In genomic region chr3:125374996-125375941, GRCh38 we compare ENCODE assay signal across 1 cellular context.
TF ChIP-seq lines count a peak whose summit lies in the region.

A gene with protein sequence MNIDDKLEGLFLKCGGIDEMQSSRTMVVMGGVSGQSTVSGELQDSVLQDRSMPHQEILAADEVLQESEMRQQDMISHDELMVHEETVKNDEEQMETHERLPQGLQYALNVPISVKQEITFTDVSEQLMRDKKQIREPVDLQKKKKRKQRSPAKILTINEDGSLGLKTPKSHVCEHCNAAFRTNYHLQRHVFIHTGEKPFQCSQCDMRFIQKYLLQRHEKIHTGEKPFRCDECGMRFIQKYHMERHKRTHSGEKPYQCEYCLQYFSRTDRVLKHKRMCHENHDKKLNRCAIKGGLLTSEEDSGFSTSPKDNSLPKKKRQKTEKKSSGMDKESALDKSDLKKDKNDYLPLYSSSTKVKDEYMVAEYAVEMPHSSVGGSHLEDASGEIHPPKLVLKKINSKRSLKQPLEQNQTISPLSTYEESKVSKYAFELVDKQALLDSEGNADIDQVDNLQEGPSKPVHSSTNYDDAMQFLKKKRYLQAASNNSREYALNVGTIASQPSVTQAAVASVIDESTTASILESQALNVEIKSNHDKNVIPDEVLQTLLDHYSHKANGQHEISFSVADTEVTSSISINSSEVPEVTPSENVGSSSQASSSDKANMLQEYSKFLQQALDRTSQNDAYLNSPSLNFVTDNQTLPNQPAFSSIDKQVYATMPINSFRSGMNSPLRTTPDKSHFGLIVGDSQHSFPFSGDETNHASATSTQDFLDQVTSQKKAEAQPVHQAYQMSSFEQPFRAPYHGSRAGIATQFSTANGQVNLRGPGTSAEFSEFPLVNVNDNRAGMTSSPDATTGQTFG (minus strand): TSS chr3:125375325. CDS start chr3:125313640, 61,685 bp downstream.

TF ChIP-seq in WTC11, 78 proteins besides CTCF, POLR2A, EP300 and RAD21 (continued from another document):
- TF ChIP-seq, protein P1, sequence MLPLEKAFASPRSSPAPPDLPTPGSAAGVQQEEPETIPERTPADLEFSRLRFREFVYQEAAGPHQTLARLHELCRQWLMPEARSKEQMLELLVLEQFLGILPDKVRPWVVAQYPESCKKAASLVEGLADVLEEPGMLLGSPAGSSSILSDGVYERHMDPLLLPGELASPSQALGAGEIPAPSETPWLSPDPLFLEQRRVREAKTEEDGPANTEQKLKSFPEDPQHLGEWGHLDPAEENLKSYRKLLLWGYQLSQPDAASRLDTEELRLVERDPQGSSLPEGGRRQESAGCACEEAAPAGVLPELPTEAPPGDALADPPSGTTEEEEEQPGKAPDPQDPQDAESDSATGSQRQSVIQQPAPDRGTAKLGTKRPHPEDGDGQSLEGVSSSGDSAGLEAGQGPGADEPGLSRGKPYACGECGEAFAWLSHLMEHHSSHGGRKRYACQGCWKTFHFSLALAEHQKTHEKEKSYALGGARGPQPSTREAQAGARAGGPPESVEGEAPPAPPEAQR (CRISPR knock-in tag; IDR thresholded peaks at IDR 0.05), result no peak
- TF ChIP-seq CBFB (CRISPR knock-in tag; IDR thresholded peaks at IDR 0.05; ENCODE audit: low read depth), result no peak
- peak; percentile 88 for TF ChIP-seq FOXP4 (CRISPR knock-in tag; IDR thresholded peaks at IDR 0.05)
- TF ChIP-seq ZNF425 (CRISPR knock-in tag; conservative IDR thresholded peaks at IDR 0.05), result no peak
- peak; percentile 46; the same call in 1 of the 2 replicates for TF ChIP-seq SMAD3 (CRISPR knock-in tag; IDR thresholded peaks at IDR 0.05; ENCODE audit: borderline replicate concordance)
- TF ChIP-seq RELA (CRISPR knock-in tag; IDR thresholded peaks at IDR 0.05; ENCODE audit: borderline replicate concordance), result no peak
- TF ChIP-seq MXD4 (CRISPR knock-in tag; IDR thresholded peaks at IDR 0.05; ENCODE audit: borderline replicate concordance), result no peak
- peak; percentile 90 for TF ChIP-seq E2F5 (CRISPR knock-in tag; IDR thresholded peaks at IDR 0.05)
- TF ChIP-seq ELF4 (CRISPR knock-in tag; IDR thresholded peaks at IDR 0.05; ENCODE audit: low read depth), result peak; percentile 80; the same call in 1 of the 2 replicates
- TF ChIP-seq ZNF317 (CRISPR knock-in tag; IDR thresholded peaks at IDR 0.05; ENCODE audit: borderline replicate concordance, low read depth), result 0 out of 2 replicates have a peak, but pooled peaks have one; percentile 39
- TF ChIP-seq, protein P2, sequence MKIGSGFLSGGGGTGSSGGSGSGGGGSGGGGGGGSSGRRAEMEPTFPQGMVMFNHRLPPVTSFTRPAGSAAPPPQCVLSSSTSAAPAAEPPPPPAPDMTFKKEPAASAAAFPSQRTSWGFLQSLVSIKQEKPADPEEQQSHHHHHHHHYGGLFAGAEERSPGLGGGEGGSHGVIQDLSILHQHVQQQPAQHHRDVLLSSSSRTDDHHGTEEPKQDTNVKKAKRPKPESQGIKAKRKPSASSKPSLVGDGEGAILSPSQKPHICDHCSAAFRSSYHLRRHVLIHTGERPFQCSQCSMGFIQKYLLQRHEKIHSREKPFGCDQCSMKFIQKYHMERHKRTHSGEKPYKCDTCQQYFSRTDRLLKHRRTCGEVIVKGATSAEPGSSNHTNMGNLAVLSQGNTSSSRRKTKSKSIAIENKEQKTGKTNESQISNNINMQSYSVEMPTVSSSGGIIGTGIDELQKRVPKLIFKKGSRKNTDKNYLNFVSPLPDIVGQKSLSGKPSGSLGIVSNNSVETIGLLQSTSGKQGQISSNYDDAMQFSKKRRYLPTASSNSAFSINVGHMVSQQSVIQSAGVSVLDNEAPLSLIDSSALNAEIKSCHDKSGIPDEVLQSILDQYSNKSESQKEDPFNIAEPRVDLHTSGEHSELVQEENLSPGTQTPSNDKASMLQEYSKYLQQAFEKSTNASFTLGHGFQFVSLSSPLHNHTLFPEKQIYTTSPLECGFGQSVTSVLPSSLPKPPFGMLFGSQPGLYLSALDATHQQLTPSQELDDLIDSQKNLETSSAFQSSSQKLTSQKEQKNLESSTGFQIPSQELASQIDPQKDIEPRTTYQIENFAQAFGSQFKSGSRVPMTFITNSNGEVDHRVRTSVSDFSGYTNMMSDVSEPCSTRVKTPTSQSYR (CRISPR knock-in tag; IDR thresholded peaks at IDR 0.05), result peak; percentile 56; the same call in 1 of the 2 replicates
- TF ChIP-seq SMAD4 (CRISPR knock-in tag; IDR thresholded peaks at IDR 0.05), result peak; percentile 58; the same call in 1 of the 2 replicates
- peak; percentile 89; the same call in 1 of the 2 replicates for TF ChIP-seq HMGXB4 (CRISPR knock-in tag; IDR thresholded peaks at IDR 0.05)
- TF ChIP-seq NR3C1 (CRISPR knock-in tag; conservative IDR thresholded peaks at IDR 0.05; ENCODE audit: low read depth), result 0 out of 2 replicates have a peak, but pooled peaks have one; percentile 44
- TF ChIP-seq, protein P3, sequence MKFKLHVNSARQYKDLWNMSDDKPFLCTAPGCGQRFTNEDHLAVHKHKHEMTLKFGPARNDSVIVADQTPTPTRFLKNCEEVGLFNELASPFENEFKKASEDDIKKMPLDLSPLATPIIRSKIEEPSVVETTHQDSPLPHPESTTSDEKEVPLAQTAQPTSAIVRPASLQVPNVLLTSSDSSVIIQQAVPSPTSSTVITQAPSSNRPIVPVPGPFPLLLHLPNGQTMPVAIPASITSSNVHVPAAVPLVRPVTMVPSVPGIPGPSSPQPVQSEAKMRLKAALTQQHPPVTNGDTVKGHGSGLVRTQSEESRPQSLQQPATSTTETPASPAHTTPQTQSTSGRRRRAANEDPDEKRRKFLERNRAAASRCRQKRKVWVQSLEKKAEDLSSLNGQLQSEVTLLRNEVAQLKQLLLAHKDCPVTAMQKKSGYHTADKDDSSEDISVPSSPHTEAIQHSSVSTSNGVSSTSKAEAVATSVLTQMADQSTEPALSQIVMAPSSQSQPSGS (CRISPR knock-in tag; IDR thresholded peaks at IDR 0.05; ENCODE audit: borderline replicate concordance, low read depth), result no peak
- TF ChIP-seq FOXK1 (CRISPR knock-in tag; IDR thresholded peaks at IDR 0.05), result peak; percentile 91
- TF ChIP-seq, protein P4, sequence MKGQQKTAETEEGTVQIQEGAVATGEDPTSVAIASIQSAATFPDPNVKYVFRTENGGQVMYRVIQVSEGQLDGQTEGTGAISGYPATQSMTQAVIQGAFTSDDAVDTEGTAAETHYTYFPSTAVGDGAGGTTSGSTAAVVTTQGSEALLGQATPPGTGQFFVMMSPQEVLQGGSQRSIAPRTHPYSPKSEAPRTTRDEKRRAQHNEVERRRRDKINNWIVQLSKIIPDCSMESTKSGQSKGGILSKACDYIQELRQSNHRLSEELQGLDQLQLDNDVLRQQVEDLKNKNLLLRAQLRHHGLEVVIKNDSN (CRISPR knock-in tag; IDR thresholded peaks at IDR 0.05), result peak; percentile 34; the same call in 1 of the 2 replicates
- TF ChIP-seq CREM (CRISPR knock-in tag; IDR thresholded peaks at IDR 0.05), result peak; percentile 82
- TF ChIP-seq MYBL2 (CRISPR knock-in tag; IDR thresholded peaks at IDR 0.05), result peak; percentile 41; the same call in 1 of the 2 replicates
- no peak for TF ChIP-seq ZNF671 (CRISPR knock-in tag; IDR thresholded peaks at IDR 0.05)
- TF ChIP-seq, protein P5, sequence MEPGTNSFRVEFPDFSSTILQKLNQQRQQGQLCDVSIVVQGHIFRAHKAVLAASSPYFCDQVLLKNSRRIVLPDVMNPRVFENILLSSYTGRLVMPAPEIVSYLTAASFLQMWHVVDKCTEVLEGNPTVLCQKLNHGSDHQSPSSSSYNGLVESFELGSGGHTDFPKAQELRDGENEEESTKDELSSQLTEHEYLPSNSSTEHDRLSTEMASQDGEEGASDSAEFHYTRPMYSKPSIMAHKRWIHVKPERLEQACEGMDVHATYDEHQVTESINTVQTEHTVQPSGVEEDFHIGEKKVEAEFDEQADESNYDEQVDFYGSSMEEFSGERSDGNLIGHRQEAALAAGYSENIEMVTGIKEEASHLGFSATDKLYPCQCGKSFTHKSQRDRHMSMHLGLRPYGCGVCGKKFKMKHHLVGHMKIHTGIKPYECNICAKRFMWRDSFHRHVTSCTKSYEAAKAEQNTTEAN (CRISPR knock-in tag; IDR thresholded peaks at IDR 0.05), result peak; percentile 60; the same call in 1 of the 2 replicates
- 0 out of 2 replicates have a peak, but pooled peaks have one; percentile 23 for TF ChIP-seq USF2 (CRISPR knock-in tag; IDR thresholded peaks at IDR 0.05)
- TF ChIP-seq FOXP1 (CRISPR knock-in tag; IDR thresholded peaks at IDR 0.05; ENCODE audit: borderline replicate concordance), result peak; percentile 90; the same call in 1 of the 2 replicates
- peak; percentile 84 for TF ChIP-seq TEAD1 (CRISPR knock-in tag; IDR thresholded peaks at IDR 0.05)
- 0 out of 2 replicates have a peak, but pooled peaks have one; percentile 64 for TF ChIP-seq ESRRA (CRISPR knock-in tag; IDR thresholded peaks at IDR 0.05; ENCODE audit: borderline replicate concordance)
- no peak for TF ChIP-seq OVOL2 (CRISPR knock-in tag; IDR thresholded peaks at IDR 0.05; ENCODE audit: borderline replicate concordance)
- peak; percentile 79; the same call in 1 of the 2 replicates for TF ChIP-seq IRF1 (CRISPR knock-in tag; IDR thresholded peaks at IDR 0.05)
- TF ChIP-seq ATF1 (CRISPR knock-in tag; IDR thresholded peaks at IDR 0.05), result 0 out of 2 replicates have a peak, but pooled peaks have one; percentile 79
- peak; percentile 83 for TF ChIP-seq SP1 (CRISPR knock-in tag; conservative IDR thresholded peaks at IDR 0.05)
- peak; percentile 63; the same call in 1 of the 2 replicates for TF ChIP-seq GABPB1 (CRISPR knock-in tag; IDR thresholded peaks at IDR 0.05)
